Comparison of ENCODE assay signal across 8 cellular contexts in genomic region chr15:40340740-40341400, GRCh38. TPM values are rescaled to one million over a fixed set of nuclear protein-coding genes. Genes with fewer than 3 reads are reported as not detected.
A peak's percentile ranks its signal among the peaks of the same experiment; 100 is the strongest.
DNase-seq lines count a peak whose midpoint lies in the region; ATAC-seq, FAIRE-seq and TF ChIP-seq lines count a peak whose summit lies in the region.

TSS of gene CCDC9B (minus strand) at chr15:40340939. CDS start at chr15:40340819, 120 bp downstream.

- POLR2A ChIA-PET in A549 (lab: Yijun Ruan, JAX) (interaction anchor here (1.5 to 1.8 kb wide), 2 partner anchors 12 to 18 kb away, joined by 5 to 20 read pairs; partner anchors contain the start of gene INAFM2), RWPE1 (lab: Yijun Ruan, JAX; ENCODE audit: low non-redundant PET) (interaction anchor here (0.6 to 0.9 kb wide), 2 partner anchors 30 to 111 kb away, joined by 3 to 5 read pairs; no protein-coding TSS in a partner anchor)

- 32% methylated on average over 6 of the region's 17 CpGs for WGBS in A549 (ENCODE audit: missing lambda C conversion rate)
- 7 to 9% methylated on average over 17 of the region's 17 CpGs for WGBS in aorta, 2 donors

- no peak for TF ChIP-seq POLR2A in A549 (IDR thresholded peaks at IDR 0.05; ENCODE audit: low read length)

- DNase-seq in A549 (ENCODE audit: low read depth in 1 of 2, low spot score in 1 of 2) (peak; percentile 69), HuH-7 (ENCODE audit: low spot score) (peak; percentile 77), RWPE1 (ENCODE audit: low spot score) (peak; percentile 92), epithelial cell of prostate (ENCODE audit: low read depth, low spot score) (no peak), middle frontal gyrus (ENCODE audit: extremely low spot score, low spot score) (peak; percentile 60), aorta (peak; percentile 95 to 97), activated gamma-delta T cell (lab: John Stamatoyannopoulos, UW) (no peak)
- DNase-seq in stimulated activated CD4-positive, alpha-beta T cell treated with anti-CD3 and anti-CD28 coated beads, Interleukin-2, amount 100 ng/mL, for 48 hours = no peak

- FAIRE-seq in A549 (lab: Jason Lieb, UNC) = no peak

- intact Hi-C loops in aorta (cut with DNase I) = loop anchor here (2.0 to 10.0 kb wide), 3 partner anchors 18 to 84 kb away; partner anchors contain the start of gene INAFM2 (in 1 of the 2)

- TF ChIP-seq CTCF in A549 (IDR thresholded peaks at IDR 0.05) (no peak), RWPE1 (conservative IDR thresholded peaks at IDR 0.05; ENCODE audit: low read depth) (no peak)

- H3K4me1 ChIP-seq in A549 (peaks cover 56% of the 10 kb centered on the region), aorta (ENCODE audit: control insufficient read depth in 1 of 2, insufficient read depth in 2 of 2, low read length in 2 of 2) (peaks cover 0 to 3% of the 10 kb centered on the region in 2 donors)

- ATAC-seq in A549 (peak; percentile 54 to 68), aorta (ENCODE audit: low FRiP score) (peak; percentile 85)

- H3K27ac ChIP-seq in A549 (peak within 1 kb of the TSS; percentile 94 to 96), RWPE1 (peak within 1 kb of the TSS; percentile 99), epithelial cell of prostate (peak within 1 kb of the TSS; percentile 94), aorta (ENCODE audit: low read depth in 1 of 2, low read length in 2 of 2) (peak within 1 kb of the TSS; percentile 96)

- H3K9me3 ChIP-seq in A549 = no peaks in the 10 kb centered on the region
- H3K9me3 ChIP-seq in aorta (ENCODE audit: control insufficient read depth, low read length) = no peaks in the 10 kb centered on the region

- TF ChIP-seq RAD21 in A549 (conservative IDR thresholded peaks at IDR 0.05 in 1 of 2, IDR thresholded peaks at IDR 0.05 in 1 of 2) = no peak

- no peak for TF ChIP-seq EP300 in A549 (IDR thresholded peaks at IDR 0.05)

- peak within 1 kb of the TSS; percentile 79 for H3K4me2 ChIP-seq in A549

- peak within 1 kb of the TSS; percentile 47 for H3K4me3 ChIP-seq in A549
- H3K4me3 ChIP-seq in aorta (ENCODE audit: low read length in 2 of 2) = peak within 1 kb of the TSS in 1 of 2 donors; percentile 4

- no peaks in the 10 kb centered on the region for H3K27me3 ChIP-seq in aorta (ENCODE audit: control insufficient read depth in 1 of 2, insufficient read depth in 2 of 2, low read length in 1 of 2)

- CTCF ChIA-PET in A549 (lab: Yijun Ruan, JAX) = interaction anchor here (1.3 to 10.2 kb wide), 10 partner anchors 12 to 82 kb away, joined by 3 to 139 read pairs (median 30); partner anchors contain the start of genes INAFM2 and PHGR1
- CTCF ChIA-PET in RWPE1 (lab: Yijun Ruan, JAX) = interaction anchor here (0.6 to 8.3 kb wide), 7 partner anchors 26 to 101 kb away, joined by 4 to 112 read pairs (median 6); partner anchors contain the start of gene ANKRD63

- no peaks in the 10 kb centered on the region for H3K36me3 ChIP-seq in aorta (ENCODE audit: control insufficient read depth in 1 of 2, insufficient read depth in 2 of 2, low read length in 1 of 2)

TF ChIP-seq in A549, 52 proteins besides CTCF, POLR2A, EP300 and RAD21:
- TF ChIP-seq, protein P1, sequence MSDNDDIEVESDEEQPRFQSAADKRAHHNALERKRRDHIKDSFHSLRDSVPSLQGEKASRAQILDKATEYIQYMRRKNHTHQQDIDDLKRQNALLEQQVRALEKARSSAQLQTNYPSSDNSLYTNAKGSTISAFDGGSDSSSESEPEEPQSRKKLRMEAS (IDR thresholded peaks at IDR 0.05) = peak; percentile 53; the same call in 1 of the 2 replicates
- TF ChIP-seq JUN (IDR thresholded peaks at IDR 0.05) (peak in 1 of 2 experiments; percentile 27; a peak in 1 of 5 replicates), CBX8 (IDR thresholded peaks at IDR 0.05) (no peak), ATOH8 (CRISPR knock-in tag; IDR thresholded peaks at IDR 0.05; ENCODE audit: low read depth) (no peak), CEBPB (IDR thresholded peaks at IDR 0.05) (peak; percentile 34 to 66; a peak in 3 of 4 replicates), KDM1A (IDR thresholded peaks at IDR 0.05; ENCODE audit: low read depth) (no peak), HOXB13 (CRISPR knock-in tag; IDR thresholded peaks at IDR 0.05; ENCODE audit: low read depth) (no peak), BHLHE40 (IDR thresholded peaks at IDR 0.05; ENCODE audit: low read depth, low read length) (no peak)
TF ChIP-seq in A549: peak in this region for 3.

RNA-seq across cellular contexts. Expression of gene CCDC9B, which starts in this region (rescaled TPM):
- 1.9 and 2.8 TPM in 2 replicates for polyA plus RNA-seq in A549 (2011; rRNA removed)
- polyA plus RNA-seq in A549 (2012; cell fraction: cytosol; rRNA removed) = 1.5 and 1.8 TPM in 2 replicates
- polyA plus RNA-seq in A549 (2012; cell fraction: nucleus; rRNA removed) = 7.4 and 26.8 TPM in 2 replicates
- polyA plus RNA-seq in A549 (2017; fragmentation: RNase III; extraction: RNeasy Plus Mini Kit Qiagen cat#74134 plus additional on column Dnase treatment) = 23.4 to 28.7 TPM (median 27.4 TPM) in 3 replicates
- polyA minus RNA-seq in A549 (2011; rRNA and poly(A)+ RNA removed) = 8.3 and 9.8 TPM in 2 replicates
- total RNA-seq in aorta = 10 to 100 TPM; 59.6 to 66.6 TPM
- 10 to 100 TPM; 16.2 to 44.2 TPM for polyA plus RNA-seq in aorta

Comparison
In these comparisons a context has a peak if more than half of its experiments do, and no peak if none do; other contexts are left out.
1. DNase-seq: peak in A549 (2 of 2), HuH-7 (single experiment), RWPE1 (single experiment), middle frontal gyrus (single experiment) and aorta (2 of 2); none in epithelial cell of prostate (single experiment), stimulated activated CD4-positive, alpha-beta T cell treated with anti-CD3 and anti-CD28 coated beads, Interleukin-2, amount 100 ng/mL, for 48 hours (0 of 2) and activated gamma-delta T cell (single experiment).
2. Peak in every context shown above with its lines, with median percentiles within 50 percentile points of each other: H3K27ac ChIP-seq.